19 cellular contexts compared by ENCODE assay signal in genomic region chr12:86666311-86666710, GRCh38.
"Had no signal": no experiment of that assay in that cellular context is flagged by ENCODE, and none has a peak within 500 bp of the region (broad histone marks: within the 10 kb centered on the region; RNA-seq: fewer than 3 reads in every experiment).

No MANE protein-coding gene starts in this region.

- H3K4me1 ChIP-seq: ascending aorta, left lung, prostate gland, vagina had no signal

- H3K27ac ChIP-seq: ascending aorta, foreskin keratinocyte, left lung, prostate gland, vagina had no signal

- H3K4me3 ChIP-seq: ascending aorta, left lung, prostate gland, vagina had no signal

- H3K27me3 ChIP-seq: ascending aorta, foreskin keratinocyte, left lung, vagina had no signal

- DNase-seq: activated CD4-positive, alpha-beta T cell treated with anti-CD3 and anti-CD28 coated beads for 36 hours; activated CD8-positive, alpha-beta T cell treated with anti-CD3 and anti-CD28 coated beads for 36 hours; activated naive CD4-positive, alpha-beta T cell treated with Interleukin-2 at 50 U/mL for 16 hours; activated T-cell treated with anti-CD3 and anti-CD28 coated beads, Interleukin-2, amount 50 U/mL, for 1 hour; cortex of kidney; erythroblast; foreskin keratinocyte; glutamatergic neuron; left lung; occipital lobe; right cardiac atrium; small intestine; stimulated activated CD4-positive, alpha-beta T cell treated with anti-CD3 and anti-CD28 coated beads, Interleukin-15, amount 100 ng/mL, for 24 hours; stimulated activated CD4-positive, alpha-beta T cell treated with anti-CD3 and anti-CD28 coated beads, Interleukin-2, amount 100 ng/mL, for 48 hours; T-cell; trophoblast cell had no signal

- H3K9me3 ChIP-seq: ascending aorta, prostate gland, vagina had no signal

- H3K36me3 ChIP-seq: ascending aorta, left lung, prostate gland, vagina had no signal
